ENCODE assay signal across 18 cellular contexts in the genomic region with DNA sequence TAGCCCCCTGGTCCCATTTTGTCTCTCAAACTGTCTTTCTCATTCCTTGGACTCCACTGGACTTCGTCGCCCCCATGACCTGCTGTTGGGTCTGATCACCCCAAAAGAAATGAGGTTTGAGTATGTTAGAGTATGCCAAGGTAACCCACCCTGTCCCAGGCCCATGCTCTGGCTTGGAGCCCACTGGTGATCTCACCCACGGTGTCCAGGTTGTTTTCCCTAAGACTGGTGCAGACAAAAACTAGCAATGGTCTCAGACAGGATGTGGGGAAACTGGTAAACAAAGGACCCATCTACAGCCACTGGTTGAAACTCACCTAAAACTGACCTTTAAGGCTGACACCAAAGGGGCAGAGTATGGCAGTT. TPM values are rescaled to one million over a fixed set of nuclear protein-coding genes. Genes with fewer than 3 reads are reported as not detected.
A peak's percentile ranks its signal among the peaks of the same experiment; 100 is the strongest.
DNase-seq lines count a peak whose midpoint lies in the region; ATAC-seq and TF ChIP-seq lines count a peak whose summit lies in the region.
"Had no signal": no experiment of that assay in that cellular context is flagged by ENCODE, and none has a peak within 500 bp of the region (broad histone marks: within the 10 kb centered on the region; RNA-seq: fewer than 3 reads in every experiment).

No MANE protein-coding gene starts in this region.

- H3K4me3 Mint-ChIP-seq in activated CD4-positive, alpha-beta T cell treated with anti-CD3 and anti-CD28 coated beads, Interleukin-2, amount 10 ng/mL, durations not matched to agents 24 days and 14 days: no peak overlapping the region
- H3K4me3 Mint-ChIP-seq: naive B cell; stimulated activated naive CD8-positive, alpha-beta T cell treated with anti-CD3 and anti-CD28 coated beads, Interleukin-15, Interleukin-2, amounts not matched to agents 100 ng/mL and 50 ng/mL, for 24 hours had no signal

- H3K27ac ChIP-seq in dorsolateral prefrontal cortex (peak overlapping the region in 32 of 59 donors; percentile 5 to 73 (median 32)), thyroid gland (peak overlapping the region; percentile 37 to 81 (median 62))
- H3K27ac ChIP-seq: KMS-11 had no signal

- TF ChIP-seq CTCF in dorsolateral prefrontal cortex (IDR thresholded peaks at IDR 0.05 in 54 of 56, conservative IDR thresholded peaks at IDR 0.05 in 2 of 56; ENCODE audit: low read depth in 1 of 56, partially characterized antibody in 56 of 56) (no peak), thyroid gland (IDR thresholded peaks at IDR 0.05) (no peak)

- TF ChIP-seq POLR2A in thyroid gland (IDR thresholded peaks at IDR 0.05): no peak

- H3K4me1 Mint-ChIP-seq in activated CD4-positive, alpha-beta T cell treated with anti-CD3 and anti-CD28 coated beads, Interleukin-2, amount 10 ng/mL, durations not matched to agents 24 days and 14 days: no peaks in the 10 kb centered on the region

- WGBS in thyroid gland, 2 donors: 82 to 87% methylated on average over 3 of the region's 3 CpGs

- no peak for DNase-seq in activated CD4-positive, alpha-beta T cell treated with anti-CD3 and anti-CD28 coated beads, Interleukin-2, amount 10 ng/mL, durations not matched to agents 24 days and 14 days
- DNase-seq in activated CD4-positive, alpha-beta T cell treated with anti-CD3 and anti-CD28 coated beads, Interleukin-2, amount 50 U/mL, for 48 hours: no peak
- DNase-seq in dorsolateral prefrontal cortex (no peak), lung microvascular endothelial cell (ENCODE audit: low read depth in 2 of 2) (peak; percentile 36 to 54), thyroid gland (no peak), NCI-H446 (lab: John Stamatoyannopoulos, UW) (no peak)
- no peak for DNase-seq in activated CD8-positive, alpha-beta memory T cell treated with anti-CD3 and anti-CD28 coated beads for 24 hours
- DNase-seq: 8988T; activated CD4-positive, alpha-beta T cell treated with anti-CD3 and anti-CD28 coated beads, Interleukin-2, amount 50 U/mL, for 1 hour; amygdala; naive B cell; NCI-H1436 treated with DMSO at 0.1 percent for 48 hours; NCI-H524; RPMI8226; T-helper 9 cell had no signal

- no peak for ATAC-seq in HG03378 (IDR thresholded peaks at IDR 0.05; ENCODE audit: unreplicated experiment)

- peaks cover 13 to 30% of the 10 kb centered on the region in 2 donors for H3K4me1 ChIP-seq in thyroid gland

- H3K27me3 ChIP-seq in dorsolateral prefrontal cortex (no peaks in the 10 kb centered on the region), thyroid gland (no peaks in the 10 kb centered on the region)

- peak overlapping the region; percentile 53 for H3K27ac Mint-ChIP-seq in activated CD4-positive, alpha-beta T cell treated with anti-CD3 and anti-CD28 coated beads, Interleukin-2, amount 10 ng/mL, durations not matched to agents 24 days and 14 days

- H3K36me3 Mint-ChIP-seq in activated CD4-positive, alpha-beta T cell treated with anti-CD3 and anti-CD28 coated beads, Interleukin-2, amount 10 ng/mL, durations not matched to agents 24 days and 14 days (ENCODE audit: low read depth): peaks cover 41% of the 10 kb centered on the region

- H3K27me3 Mint-ChIP-seq in activated CD4-positive, alpha-beta T cell treated with anti-CD3 and anti-CD28 coated beads, Interleukin-2, amount 10 ng/mL, durations not matched to agents 24 days and 14 days: no peaks in the 10 kb centered on the region
- H3K27me3 Mint-ChIP-seq: naive B cell; stimulated activated naive CD8-positive, alpha-beta T cell treated with anti-CD3 and anti-CD28 coated beads, Interleukin-15, Interleukin-2, amounts not matched to agents 100 ng/mL and 50 ng/mL, for 24 hours had no signal

- no peaks in the 10 kb centered on the region for H3K9me3 ChIP-seq in thyroid gland

- H3K4me3 ChIP-seq in dorsolateral prefrontal cortex: no peak overlapping the region
- no peak overlapping the region for H3K4me3 ChIP-seq in thyroid gland (replicated peaks in 1 of 3)

- intact Hi-C loops in activated CD4-positive, alpha-beta T cell treated with anti-CD3 and anti-CD28 coated beads, Interleukin-2, amount 10 ng/mL, durations not matched to agents 24 days and 14 days (cut with micrococcal nuclease): no loop called here
- intact Hi-C loops in dorsolateral prefrontal cortex (cut with DNase I) (loop anchor here in 1 of 2 donors (10.0 kb wide), 1 partner anchor 215 kb away; the partner anchor contains the start of gene PLXND1), thyroid gland (cut with DNase I) (no loop called here)

- no peaks in the 10 kb centered on the region for H3K9me3 Mint-ChIP-seq in activated CD4-positive, alpha-beta T cell treated with anti-CD3 and anti-CD28 coated beads, Interleukin-2, amount 10 ng/mL, durations not matched to agents 24 days and 14 days
- H3K9me3 Mint-ChIP-seq: stimulated activated naive CD8-positive, alpha-beta T cell treated with anti-CD3 and anti-CD28 coated beads, Interleukin-15, Interleukin-2, amounts not matched to agents 100 ng/mL and 50 ng/mL, for 24 hours had no signal

- peaks cover 5 to 21% of the 10 kb centered on the region in 2 donors for H3K36me3 ChIP-seq in thyroid gland

RNA-seq across cellular contexts. Expression of gene EFCAB12, which starts 38.9 kb away (rescaled TPM):
- 0.40 and 0.63 TPM in 2 replicates for total RNA-seq in activated CD4-positive, alpha-beta T cell treated with anti-CD3 and anti-CD28 coated beads, Interleukin-2, amount 10 ng/mL, durations not matched to agents 24 days and 14 days
- total RNA-seq in dorsolateral prefrontal cortex: 1 to 10 TPM; 2.0 to 10.0 (median 4.5) TPM
- under 0.01 TPM in 2 replicates for total RNA-seq in lung microvascular endothelial cell
- 1 to 10 TPM in 1 of 4 donors, under 1 TPM in 3; 0.67 to 1.2 (median 0.74) TPM for total RNA-seq in thyroid gland

RNA-seq across cellular contexts. Expression of gene MBD4, which starts 50.2 kb away (rescaled TPM):
- total RNA-seq in activated CD4-positive, alpha-beta T cell treated with anti-CD3 and anti-CD28 coated beads, Interleukin-2, amount 10 ng/mL, durations not matched to agents 24 days and 14 days: 40.8 and 50.7 TPM in 2 replicates
- total RNA-seq in dorsolateral prefrontal cortex: 10 to 100 TPM; 23.7 to 45.4 (median 31.5) TPM
- total RNA-seq in lung microvascular endothelial cell: 16.3 and 28.8 TPM in 2 replicates
- 10 to 100 TPM; 22.9 to 35.2 (median 28.6) TPM for total RNA-seq in thyroid gland

RNA-seq across cellular contexts. Expression of gene IFT122, which starts 50.5 kb away (rescaled TPM):
- 12.3 and 13.7 TPM in 2 replicates for total RNA-seq in activated CD4-positive, alpha-beta T cell treated with anti-CD3 and anti-CD28 coated beads, Interleukin-2, amount 10 ng/mL, durations not matched to agents 24 days and 14 days
- 10 to 100 TPM; 38.5 to 96.5 (median 58.5) TPM for total RNA-seq in dorsolateral prefrontal cortex
- 23.5 and 37.9 TPM in 2 replicates for total RNA-seq in lung microvascular endothelial cell
- 10 to 100 TPM; 40.7 to 67.9 (median 46.7) TPM for total RNA-seq in thyroid gland

Comparison
In these comparisons a context has a peak if more than half of its experiments do, and no peak if none do; other contexts are left out.
1. DNase-seq: peak in lung microvascular endothelial cell (2 of 2); none in activated CD4-positive, alpha-beta T cell treated with anti-CD3 and anti-CD28 coated beads, Interleukin-2, amount 10 ng/mL, durations not matched to agents 24 days and 14 days (single experiment), activated CD4-positive, alpha-beta T cell treated with anti-CD3 and anti-CD28 coated beads, Interleukin-2, amount 50 U/mL, for 48 hours (0 of 2), dorsolateral prefrontal cortex (0 of 10), thyroid gland (0 of 2), activated CD8-positive, alpha-beta memory T cell treated with anti-CD3 and anti-CD28 coated beads for 24 hours (single experiment) and NCI-H446 (0 of 2).